In the genomic region with DNA sequence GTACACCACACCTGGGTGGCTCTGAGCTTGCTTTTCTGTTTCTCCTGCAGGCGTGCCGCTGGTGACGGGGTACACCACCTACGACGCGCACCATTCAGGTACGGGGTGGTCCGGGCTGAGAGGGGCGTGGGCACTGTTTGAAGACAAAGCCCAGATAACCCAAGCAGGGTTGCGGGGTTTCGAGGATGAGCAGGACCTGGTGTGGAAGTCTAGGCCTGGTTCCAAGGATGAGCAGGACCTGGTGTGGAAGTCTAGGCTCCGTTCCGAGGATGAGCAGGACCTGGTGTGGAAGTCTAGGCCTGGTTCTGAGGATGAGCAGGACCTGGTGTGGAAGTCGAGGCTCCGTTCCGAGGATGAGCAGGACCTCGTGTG, we compare ENCODE assay signal across 36 cellular contexts. TPM values are rescaled to one million over a fixed set of nuclear protein-coding genes. Genes with fewer than 3 reads are reported as not detected.
DNase-seq lines count a peak whose midpoint lies in the region; ATAC-seq and TF ChIP-seq lines count a peak whose summit lies in the region.
"Had no signal": no experiment of that assay in that cellular context is flagged by ENCODE, and none has a peak within 500 bp of the region (broad histone marks: within the 10 kb centered on the region; RNA-seq: fewer than 3 reads in every experiment).

No MANE protein-coding gene starts in this region.

- POLR2A ChIA-PET in activated CD8-positive, alpha-beta T cell treated with anti-CD3 and anti-CD28 coated beads for 36 hours (lab: Charles Lee) = interaction anchor here (0.6 to 10.3 kb wide), 9 partner anchors 9 to 117 kb away, joined by 3 to 141 read pairs (median 7); a partner anchor contains a TSS

- H3K9me3 Mint-ChIP-seq in activated naive CD4-positive, alpha-beta T cell treated with anti-CD3 and anti-CD28 coated beads, Interleukin-2, amount 10 ng/mL, durations not matched to agents 7 days and 5 days = no peaks in the 10 kb centered on the region
- H3K9me3 Mint-ChIP-seq in activated CD8-positive, alpha-beta T cell treated with anti-CD3 and anti-CD28 coated beads for 36 hours = no peaks in the 10 kb centered on the region
- H3K9me3 Mint-ChIP-seq in stimulated activated naive B cell treated with anti-CD40 and anti-IgM and Interleukin-4, amounts not matched to agents 10 μg/mL and 1 μg/mL and 100 μg/mL, for 72 hours = peaks cover 0 to 3% of the 10 kb centered on the region in 2 donors
- H3K9me3 Mint-ChIP-seq: activated T-cell treated with anti-CD3 and anti-CD28 coated beads, Interleukin-2, amount 50 U/mL, for 72 hours; CD8-positive, alpha-beta memory T cell had no signal

- no peak overlapping the region for H4K8ac ChIP-seq in mesendoderm (ENCODE audit: low read depth, low read length)

- H3K27ac Mint-ChIP-seq in activated naive CD4-positive, alpha-beta T cell treated with anti-CD3 and anti-CD28 coated beads, Interleukin-2, amount 10 ng/mL, durations not matched to agents 7 days and 5 days = peak overlapping the region; percentile 19
- H3K27ac Mint-ChIP-seq in activated CD8-positive, alpha-beta T cell treated with anti-CD3 and anti-CD28 coated beads for 36 hours = peak overlapping the region; percentile 38
- H3K27ac Mint-ChIP-seq in stimulated activated naive B cell treated with anti-CD40 and anti-IgM and Interleukin-4, amounts not matched to agents 10 μg/mL and 1 μg/mL and 100 μg/mL, for 72 hours = peak overlapping the region; percentile 97
- H3K27ac Mint-ChIP-seq: activated T-cell treated with anti-CD3 and anti-CD28 coated beads, Interleukin-2, amount 50 U/mL, for 72 hours; T-helper 17 cell had no signal

- TF ChIP-seq CTCF in activated CD8-positive, alpha-beta T cell treated with anti-CD3 and anti-CD28 coated beads for 36 hours (IDR thresholded peaks at IDR 0.05) = no peak
- no peak for TF ChIP-seq CTCF in upper lobe of left lung (IDR thresholded peaks at IDR 0.05)

- H3K4me1 ChIP-seq in mesendoderm (ENCODE audit: control insufficient read depth, low read depth, low read length) (no peaks in the 10 kb centered on the region), upper lobe of left lung (peaks cover 13 to 45% (median 24%) of the 10 kb centered on the region in 4 donors)
- H3K4me1 ChIP-seq: A549 had no signal

- DNase-seq in activated naive CD4-positive, alpha-beta T cell treated with anti-CD3 and anti-CD28 coated beads, Interleukin-2, amount 10 ng/mL, durations not matched to agents 7 days and 5 days = no peak
- no peak for DNase-seq in activated naive CD4-positive, alpha-beta T cell treated with Interleukin-2 at 50 U/mL for 16 hours
- no peak for DNase-seq in activated CD8-positive, alpha-beta T cell treated with anti-CD3 and anti-CD28 coated beads for 36 hours
- no peak for DNase-seq in mesendoderm
- no peak for DNase-seq in stimulated activated naive B cell treated with anti-CD40 and anti-IgM and Interleukin-4, amounts not matched to agents 10 μg/mL and 1 μg/mL and 100 μg/mL, for 72 hours
- no peak for DNase-seq in upper lobe of left lung
- DNase-seq in activated CD8-positive, alpha-beta memory T cell treated with anti-CD3 and anti-CD28 coated beads for 24 hours = no peak
- DNase-seq: activated T-cell treated with anti-CD3 and anti-CD28 coated beads, Interleukin-2, amount 50 U/mL, for 72 hours; amygdala; brain microvascular endothelial cell; CD8-positive, alpha-beta memory T cell; cerebellar nuclear complex; DMS 273 treated with DMSO at 0.1 percent for 48 hours; EL; glutamatergic neuron; H7; MM.1S; NCI-H1105 treated with DMSO at 0.1 percent for 48 hours; NCI-H187 treated with DMSO at 0.1 percent for 48 hours; NCI-H2171 treated with DMSO at 0.1 percent for 48 hours; NCI-H510A; occipital lobe; PC-3; sigmoid colon; stimulated activated CD4-positive, alpha-beta T cell treated with anti-CD3 and anti-CD28 coated beads, Interleukin-4, amount 100 ng/mL, for 24 hours; substantia nigra; T-helper 17 cell had no signal

- H3K27me3 Mint-ChIP-seq in activated naive CD4-positive, alpha-beta T cell treated with anti-CD3 and anti-CD28 coated beads, Interleukin-2, amount 10 ng/mL, durations not matched to agents 7 days and 5 days = no peaks in the 10 kb centered on the region
- H3K27me3 Mint-ChIP-seq in activated CD8-positive, alpha-beta T cell treated with anti-CD3 and anti-CD28 coated beads for 36 hours = no peaks in the 10 kb centered on the region
- H3K27me3 Mint-ChIP-seq in stimulated activated naive B cell treated with anti-CD40 and anti-IgM and Interleukin-4, amounts not matched to agents 10 μg/mL and 1 μg/mL and 100 μg/mL, for 72 hours = no peaks in the 10 kb centered on the region
- H3K27me3 Mint-ChIP-seq: CD8-positive, alpha-beta memory T cell; T-helper 17 cell had no signal

- H3K23ac ChIP-seq in mesendoderm (ENCODE audit: low read length) = peak overlapping the region; percentile 75

- H3K4me2 ChIP-seq in mesendoderm (ENCODE audit: low read length) = no peak overlapping the region
- H3K4me2 ChIP-seq: A549, KMS-11 had no signal

- H3K27me3 ChIP-seq in mesendoderm (ENCODE audit: insufficient read depth, low read length, poor library complexity) (no peaks in the 10 kb centered on the region), upper lobe of left lung (no peaks in the 10 kb centered on the region)
- H3K27me3 ChIP-seq: brain microvascular endothelial cell, sigmoid colon had no signal

- no peak for ATAC-seq in activated CD8-positive, alpha-beta T cell treated with anti-CD3 and anti-CD28 coated beads for 36 hours
- no peak for ATAC-seq in stimulated activated naive B cell treated with anti-CD40 and anti-IgM and Interleukin-4, amounts not matched to agents 10 μg/mL and 1 μg/mL and 100 μg/mL, for 72 hours (replicated peaks)
- ATAC-seq in upper lobe of left lung (ENCODE audit: low FRiP score in 2 of 2) (no peak), HG03025 (IDR thresholded peaks at IDR 0.05; ENCODE audit: low FRiP score, unreplicated experiment) (no peak)
- ATAC-seq: A549; activated T-cell treated with anti-CD3 and anti-CD28 coated beads, Interleukin-2, amount 50 U/mL, for 72 hours; esophagus mucosa; left lobe of liver; PC-3; T-helper 17 cell had no signal

- no peak overlapping the region for H3K9ac ChIP-seq in mesendoderm (ENCODE audit: low read length)
- H3K9ac ChIP-seq: KMS-11 had no signal

- no peak overlapping the region for H3K4ac ChIP-seq in mesendoderm (ENCODE audit: low read depth, low read length)

- no peak overlapping the region for H2BK120ac ChIP-seq in mesendoderm (ENCODE audit: low read depth, low read length)

- WGBS in mesendoderm (ENCODE audit: extremely low coverage, insufficient coverage, low lambda C conversion rate) = no CpG with 5 or more reads among the region's 17 CpGs
- WGBS in upper lobe of left lung, 2 donors = 96 to 97% methylated on average over 17 of the region's 17 CpGs

- no peak overlapping the region for H2BK5ac ChIP-seq in mesendoderm (ENCODE audit: low read length)

- CTCF ChIA-PET in activated naive CD4-positive, alpha-beta T cell treated with anti-CD3 and anti-CD28 coated beads, Interleukin-2, amount 10 ng/mL, durations not matched to agents 7 days and 5 days (lab: Charles Lee) = interaction anchor here (1.5 kb wide), 1 partner anchor 18 kb away, joined by 3 read pairs; no protein-coding TSS in a partner anchor
- CTCF ChIA-PET in activated CD8-positive, alpha-beta T cell treated with anti-CD3 and anti-CD28 coated beads for 36 hours (lab: Charles Lee) = interaction anchor here (3.2 to 5.6 kb wide), 2 partner anchors 73 to 93 kb away, joined by 12 to 22 read pairs; no protein-coding TSS in a partner anchor

- no peak for TF ChIP-seq EP300 in upper lobe of left lung (IDR thresholded peaks at IDR 0.05)

- H3K56ac ChIP-seq in mesendoderm (ENCODE audit: low read length) = peak overlapping the region; percentile 20

- H3K9me3 ChIP-seq in upper lobe of left lung = no peaks in the 10 kb centered on the region
- H3K9me3 ChIP-seq: A549, sigmoid colon had no signal

- H2AK5ac ChIP-seq in mesendoderm (ENCODE audit: low read length) = no peak overlapping the region

- H3K36me3 ChIP-seq in mesendoderm (ENCODE audit: control insufficient read depth, insufficient read depth, low read length) (no peaks in the 10 kb centered on the region), upper lobe of left lung (peaks cover 0 to 7% (median 3%) of the 10 kb centered on the region in 4 donors)
- H3K36me3 ChIP-seq: brain microvascular endothelial cell, sigmoid colon had no signal

- intact Hi-C loops in activated CD8-positive, alpha-beta T cell treated with anti-CD3 and anti-CD28 coated beads for 36 hours (cut with micrococcal nuclease) = no loop called here

- no peak for TF ChIP-seq POLR2A in upper lobe of left lung (IDR thresholded peaks at IDR 0.05)

- H3K4me3 Mint-ChIP-seq in activated naive CD4-positive, alpha-beta T cell treated with anti-CD3 and anti-CD28 coated beads, Interleukin-2, amount 10 ng/mL, durations not matched to agents 7 days and 5 days = no peak overlapping the region
- H3K4me3 Mint-ChIP-seq in activated CD8-positive, alpha-beta T cell treated with anti-CD3 and anti-CD28 coated beads for 36 hours = no peak overlapping the region
- H3K4me3 Mint-ChIP-seq in stimulated activated naive B cell treated with anti-CD40 and anti-IgM and Interleukin-4, amounts not matched to agents 10 μg/mL and 1 μg/mL and 100 μg/mL, for 72 hours = peak overlapping the region; percentile 76 to 77
- H3K4me3 Mint-ChIP-seq: activated T-cell treated with anti-CD3 and anti-CD28 coated beads, Interleukin-2, amount 50 U/mL, for 72 hours; CD8-positive, alpha-beta memory T cell; T-helper 17 cell had no signal

- no peak overlapping the region for H2BK15ac ChIP-seq in mesendoderm (replicated peaks; ENCODE audit: low read depth)

- peaks cover 3% of the 10 kb centered on the region for H3K4me1 Mint-ChIP-seq in activated naive CD4-positive, alpha-beta T cell treated with anti-CD3 and anti-CD28 coated beads, Interleukin-2, amount 10 ng/mL, durations not matched to agents 7 days and 5 days
- peaks cover 39% of the 10 kb centered on the region for H3K4me1 Mint-ChIP-seq in activated CD8-positive, alpha-beta T cell treated with anti-CD3 and anti-CD28 coated beads for 36 hours (ENCODE audit: low read depth)
- H3K4me1 Mint-ChIP-seq in stimulated activated naive B cell treated with anti-CD40 and anti-IgM and Interleukin-4, amounts not matched to agents 10 μg/mL and 1 μg/mL and 100 μg/mL, for 72 hours = peaks cover 80 to 98% of the 10 kb centered on the region in 2 donors
- H3K4me1 Mint-ChIP-seq: T-helper 17 cell had no signal

- no peak overlapping the region for H3K27ac ChIP-seq in mesendoderm (ENCODE audit: low read depth, low read length)
- peak overlapping the region in 1 of 4 donors; percentile 38 for H3K27ac ChIP-seq in upper lobe of left lung
- H3K27ac ChIP-seq: A549, brain microvascular endothelial cell, KMS-11, sigmoid colon, SK-N-MC had no signal

- peaks cover 15% of the 10 kb centered on the region for H3K36me3 Mint-ChIP-seq in activated naive CD4-positive, alpha-beta T cell treated with anti-CD3 and anti-CD28 coated beads, Interleukin-2, amount 10 ng/mL, durations not matched to agents 7 days and 5 days
- H3K36me3 Mint-ChIP-seq in activated CD8-positive, alpha-beta T cell treated with anti-CD3 and anti-CD28 coated beads for 36 hours (ENCODE audit: low read depth) = peaks cover 80% of the 10 kb centered on the region
- peaks cover 85 to 95% of the 10 kb centered on the region in 2 donors for H3K36me3 Mint-ChIP-seq in stimulated activated naive B cell treated with anti-CD40 and anti-IgM and Interleukin-4, amounts not matched to agents 10 μg/mL and 1 μg/mL and 100 μg/mL, for 72 hours

- H3K18ac ChIP-seq in mesendoderm (ENCODE audit: low read length) = no peak overlapping the region

- H4K5ac ChIP-seq in mesendoderm (ENCODE audit: low read length) = no peak overlapping the region

- H3K79me2 ChIP-seq in mesendoderm (ENCODE audit: control insufficient read depth, insufficient read depth, low read length) = no peaks in the 10 kb centered on the region

- H3K4me3 ChIP-seq in mesendoderm (ENCODE audit: low read length) (no peak overlapping the region), upper lobe of left lung (no peak overlapping the region)
- H3K4me3 ChIP-seq: A549, sigmoid colon, SK-N-MC had no signal

- H3K79me1 ChIP-seq in mesendoderm (ENCODE audit: low read length) = no peaks in the 10 kb centered on the region

RNA-seq across cellular contexts. Expression of a gene that starts 15.4 kb away (rescaled TPM):
- 100 to 1,000 TPM; 221 to 224 TPM for total RNA-seq in activated CD8-positive, alpha-beta T cell treated with anti-CD3 and anti-CD28 coated beads for 36 hours
- polyA plus RNA-seq in mesendoderm (2013, experiment 1 of 2) = 0.07 TPM
- polyA plus RNA-seq in mesendoderm (2013, experiment 2 of 2) = 0.07 TPM
- total RNA-seq in upper lobe of left lung = 100 to 1,000 TPM in 1 of 6 donors, 10 to 100 TPM in 5; 41.5 to 141 (median 72.8) TPM
- total RNA-seq: fibroblast of villous mesenchyme, myocyte, PC-3, pulmonary artery endothelial cell had no signal

Comparison
In these comparisons a context has a peak if more than half of its experiments do, and no peak if none do; other contexts are left out.
1. H3K27ac Mint-ChIP-seq: peak in every context shown above with its lines; median percentile 97 in stimulated activated naive B cell treated with anti-CD40 and anti-IgM and Interleukin-4, amounts not matched to agents 10 μg/mL and 1 μg/mL and 100 μg/mL, for 72 hours; 38 in activated CD8-positive, alpha-beta T cell treated with anti-CD3 and anti-CD28 coated beads for 36 hours; 19 in activated naive CD4-positive, alpha-beta T cell treated with anti-CD3 and anti-CD28 coated beads, Interleukin-2, amount 10 ng/mL, durations not matched to agents 7 days and 5 days.
2. H3K4me3 Mint-ChIP-seq: peak in stimulated activated naive B cell treated with anti-CD40 and anti-IgM and Interleukin-4, amounts not matched to agents 10 μg/mL and 1 μg/mL and 100 μg/mL, for 72 hours (2 of 2); none in activated naive CD4-positive, alpha-beta T cell treated with anti-CD3 and anti-CD28 coated beads, Interleukin-2, amount 10 ng/mL, durations not matched to agents 7 days and 5 days (single experiment) and activated CD8-positive, alpha-beta T cell treated with anti-CD3 and anti-CD28 coated beads for 36 hours (single experiment).